21 cellular contexts compared by ENCODE assay signal in the genomic region with DNA sequence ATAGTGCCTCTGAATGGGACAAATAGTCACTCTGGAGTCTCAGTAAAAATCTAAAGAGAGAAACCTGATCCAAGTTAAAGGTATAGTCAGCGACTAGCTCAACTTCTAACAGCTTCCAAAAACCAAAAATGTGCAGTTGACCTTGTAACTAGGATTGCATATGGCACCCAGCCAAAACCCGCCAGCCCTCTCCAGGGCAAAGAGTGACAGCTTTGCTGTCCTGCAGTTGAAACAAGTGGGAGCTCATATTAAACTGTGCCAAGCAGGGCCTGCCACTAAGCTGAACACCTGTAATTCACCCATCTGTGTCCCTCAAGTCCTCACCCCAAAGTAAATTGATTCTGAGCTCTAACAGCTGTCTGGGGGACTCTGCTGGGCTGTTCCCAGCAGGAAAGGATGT.
DNase-seq lines count a peak whose midpoint lies in the region; ATAC-seq and TF ChIP-seq lines count a peak whose summit lies in the region.
"Had no signal": no experiment of that assay in that cellular context is flagged by ENCODE, and none has a peak within 500 bp of the region (broad histone marks: within the 10 kb centered on the region; RNA-seq: fewer than 3 reads in every experiment).

No MANE protein-coding gene starts in this region.

- peak overlapping the region in 1 of 3 donors; percentile 29 for H3K27ac ChIP-seq in right lobe of liver
- H3K27ac ChIP-seq: 22Rv1, RWPE1, skin epidermis had no signal

- no peaks in the 10 kb centered on the region for H3K36me3 Mint-ChIP-seq in progenitor cell of endocrine pancreas (ENCODE audit: insufficient read depth)
- H3K36me3 Mint-ChIP-seq: natural killer cell had no signal

- no peak overlapping the region for H3K4me3 Mint-ChIP-seq in progenitor cell of endocrine pancreas (ENCODE audit: low read depth)
- H3K4me3 Mint-ChIP-seq: activated naive CD8-positive, alpha-beta T cell treated with anti-CD3 and anti-CD28 coated beads, Interleukin-2, amount 50 U/mL, for 24 hours; natural killer cell; stimulated activated naive CD8-positive, alpha-beta T cell treated with anti-CD3 and anti-CD28 coated beads, Interleukin-15, Interleukin-2, amounts not matched to agents 100 ng/mL and 50 ng/mL, for 24 hours had no signal

- TF ChIP-seq CTCF in right lobe of liver (IDR thresholded peaks at IDR 0.05): no peak
- TF ChIP-seq CTCF in progenitor cell of endocrine pancreas (IDR thresholded peaks at IDR 0.05; ENCODE audit: unreplicated experiment): no peak

- intact Hi-C loops in right lobe of liver (cut with DNase I): no loop called here

- H3K27me3 ChIP-seq in right lobe of liver: no peaks in the 10 kb centered on the region

- H3K27me3 Mint-ChIP-seq in progenitor cell of endocrine pancreas: no peaks in the 10 kb centered on the region
- H3K27me3 Mint-ChIP-seq: activated naive CD8-positive, alpha-beta T cell treated with anti-CD3 and anti-CD28 coated beads, Interleukin-2, amount 50 U/mL, for 24 hours; stimulated activated naive CD8-positive, alpha-beta T cell treated with anti-CD3 and anti-CD28 coated beads, Interleukin-15, Interleukin-2, amounts not matched to agents 100 ng/mL and 50 ng/mL, for 24 hours had no signal

- H3K4me3 ChIP-seq in right lobe of liver: no peak overlapping the region
- H3K4me3 ChIP-seq: GM12878, skin epidermis had no signal

- H3K4me1 Mint-ChIP-seq in progenitor cell of endocrine pancreas (ENCODE audit: low read depth): no peaks in the 10 kb centered on the region
- H3K4me1 Mint-ChIP-seq: activated naive CD8-positive, alpha-beta T cell treated with anti-CD3 and anti-CD28 coated beads, Interleukin-2, amount 50 U/mL, for 24 hours; natural killer cell had no signal

- whole genome bisulfite sequencing in right lobe of liver (ENCODE audit: insufficient coverage, low coverage, low lambda C conversion rate, missing lambda C conversion rate): 25% methylated on average over 2 of the region's 2 CpGs

- H3K36me3 ChIP-seq in right lobe of liver: no peaks in the 10 kb centered on the region

- no peak overlapping the region for H3K27ac Mint-ChIP-seq in progenitor cell of endocrine pancreas
- H3K27ac Mint-ChIP-seq: activated naive CD8-positive, alpha-beta T cell treated with anti-CD3 and anti-CD28 coated beads, Interleukin-2, amount 50 U/mL, for 24 hours; natural killer cell; stimulated activated naive CD8-positive, alpha-beta T cell treated with anti-CD3 and anti-CD28 coated beads, Interleukin-15, Interleukin-2, amounts not matched to agents 100 ng/mL and 50 ng/mL, for 24 hours had no signal

- peaks cover 0 to 18% (median 7%) of the 10 kb centered on the region in 4 donors for H3K4me1 ChIP-seq in right lobe of liver

- DNase-seq in NCI-H1417 (lab: John Stamatoyannopoulos, UW) (peak; percentile 11 to 77 (median 67)), NCI-H1417 treated with DMSO at 0.1 percent for 48 hours (lab: John Stamatoyannopoulos, UW) (no peak), NCI-H1694 (lab: John Stamatoyannopoulos, UW) (peak; percentile 33), NCI-H524 treated with DMSO at 0.1 percent for 48 hours (lab: John Stamatoyannopoulos, UW) (peak; percentile 70), right lobe of liver (peak; percentile 68 to 87 (median 76)), progenitor cell of endocrine pancreas (ENCODE audit: low spot score, unreplicated experiment) (no peak)
- DNase-seq: activated CD4-positive, alpha-beta T cell treated with anti-CD3 and anti-CD28 coated beads for 48 hours; activated naive CD8-positive, alpha-beta T cell treated with anti-CD3 and anti-CD28 coated beads, Interleukin-2, amount 50 U/mL, for 24 hours; GDM1; hippocampal formation; natural killer cell; NCI-H1436 treated with DMSO at 0.1 percent for 48 hours; stimulated activated CD4-positive, alpha-beta T cell treated with anti-CD3 and anti-CD28 coated beads, Interleukin-2, amount 100 ng/mL, for 48 hours; trophoblast cell had no signal

- peak; percentile 81 to 90 (median 86) for ATAC-seq in right lobe of liver
- ATAC-seq in GM18870 (IDR thresholded peaks at IDR 0.05; ENCODE audit: unreplicated experiment): no peak
- no peak for ATAC-seq in HG03469 (IDR thresholded peaks at IDR 0.05; ENCODE audit: unreplicated experiment)
- ATAC-seq: activated naive CD8-positive, alpha-beta T cell treated with anti-CD3 and anti-CD28 coated beads, Interleukin-2, amount 50 U/mL, for 24 hours; GM12878; natural killer cell had no signal

- H3K9me3 ChIP-seq in right lobe of liver: no peaks in the 10 kb centered on the region

- no peak for TF ChIP-seq POLR2A in right lobe of liver (IDR thresholded peaks at IDR 0.05)

- peaks cover 12% of the 10 kb centered on the region for H3K9me3 Mint-ChIP-seq in progenitor cell of endocrine pancreas (ENCODE audit: low read depth)

Comparison
In these comparisons a context has a peak if more than half of its experiments do, and no peak if none do; other contexts are left out.
1. DNase-seq: peak in NCI-H1417 (3 of 3), NCI-H1694 (single experiment), NCI-H524 treated with DMSO at 0.1 percent for 48 hours (single experiment) and right lobe of liver (3 of 3); none in NCI-H1417 treated with DMSO at 0.1 percent for 48 hours (single experiment) and progenitor cell of endocrine pancreas (single experiment).
2. ATAC-seq: peak in right lobe of liver (4 of 4); none in GM18870 (single experiment) and HG03469 (single experiment).